ENCODE assay signal across 13 cellular contexts in the genomic region with DNA sequence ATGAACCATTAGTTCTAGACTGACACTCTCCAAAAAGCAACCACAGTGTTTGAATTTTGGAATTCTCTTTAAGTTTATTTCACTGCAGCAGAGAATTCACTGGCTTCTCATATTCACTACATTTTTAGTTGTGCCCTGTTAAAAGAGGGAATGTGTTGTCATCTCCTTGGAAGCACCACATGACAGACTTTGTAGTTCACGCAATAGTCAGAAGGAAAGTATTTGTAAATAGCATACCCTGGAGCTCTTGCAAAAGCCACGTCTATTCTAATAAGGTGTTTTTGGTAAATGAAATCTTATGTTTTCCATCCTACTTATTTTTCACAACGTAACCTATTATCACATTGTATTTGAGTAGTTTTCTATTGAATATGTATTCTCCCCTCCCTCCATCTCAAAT. TPM values are rescaled to one million over a fixed set of nuclear protein-coding genes. Genes with fewer than 3 reads are reported as not detected.
DNase-seq lines count a peak whose midpoint lies in the region; ATAC-seq and TF ChIP-seq lines count a peak whose summit lies in the region.
"Had no signal": no experiment of that assay in that cellular context is flagged by ENCODE, and none has a peak within 500 bp of the region (broad histone marks: within the 10 kb centered on the region; RNA-seq: fewer than 3 reads in every experiment).

No MANE protein-coding gene starts in this region.

- H3K27me3 ChIP-seq in gastroesophageal sphincter: no peaks in the 10 kb centered on the region
- no peaks in the 10 kb centered on the region for H3K27me3 ChIP-seq in thoracic aorta (replicated peaks; ENCODE audit: insufficient read depth)
- H3K27me3 ChIP-seq: heart right ventricle, right lobe of liver had no signal

- H3K27me3 Mint-ChIP-seq in activated naive CD4-positive, alpha-beta T cell treated with anti-CD3 and anti-CD28 coated beads for 36 hours (ENCODE audit: low read depth): no peaks in the 10 kb centered on the region
- no peaks in the 10 kb centered on the region for H3K27me3 Mint-ChIP-seq in activated T-helper 17 cell treated with anti-CD3 and anti-CD28 coated beads, Interleukin-2, amount 50 U/mL, for 72 hours

- H3K4me3 ChIP-seq in gastroesophageal sphincter (no peak overlapping the region), thoracic aorta (no peak overlapping the region)
- H3K4me3 ChIP-seq: heart right ventricle, right lobe of liver had no signal

- WGBS in gastroesophageal sphincter (ENCODE audit: low coverage in 1 of 2), 2 donors: 30 to 31% methylated on average over 2 to 3 of the region's 3 CpGs

- H3K4me1 ChIP-seq in gastroesophageal sphincter (peaks cover 0 to 74% (median 11%) of the 10 kb centered on the region in 3 donors), thoracic aorta (ENCODE audit: control insufficient read depth in 1 of 2, low read depth in 2 of 2) (peaks cover 33 to 53% of the 10 kb centered on the region in 2 donors)
- H3K4me1 ChIP-seq: right lobe of liver had no signal

- H3K27ac ChIP-seq in gastroesophageal sphincter (peak overlapping the region; percentile 73 to 80 (median 78)), thoracic aorta (peak overlapping the region; percentile 74 to 78)
- H3K27ac ChIP-seq: right lobe of liver had no signal

- H3K4me1 Mint-ChIP-seq in activated naive CD4-positive, alpha-beta T cell treated with anti-CD3 and anti-CD28 coated beads for 36 hours (ENCODE audit: low read depth): peaks cover 77% of the 10 kb centered on the region
- H3K4me1 Mint-ChIP-seq in activated T-helper 17 cell treated with anti-CD3 and anti-CD28 coated beads, Interleukin-2, amount 50 U/mL, for 72 hours: peaks cover 35% of the 10 kb centered on the region

- ATAC-seq in activated T-helper 17 cell treated with anti-CD3 and anti-CD28 coated beads, Interleukin-2, amount 50 U/mL, for 72 hours (replicated peaks): no peak
- ATAC-seq in gastroesophageal sphincter: peak; percentile 77
- no peak for ATAC-seq in thoracic aorta (ENCODE audit: insufficient number of reproducible peaks, low FRiP score, low read depth)
- no peak for ATAC-seq in GM18858 (IDR thresholded peaks at IDR 0.05; ENCODE audit: unreplicated experiment)
- ATAC-seq: heart right ventricle, right lobe of liver had no signal

- TF ChIP-seq CTCF in gastroesophageal sphincter (IDR thresholded peaks at IDR 0.05) (no peak), thoracic aorta (IDR thresholded peaks at IDR 0.05) (no peak)

- TF ChIP-seq POLR2A in gastroesophageal sphincter (IDR thresholded peaks at IDR 0.05): no peak

- CTCF ChIA-PET in activated naive CD4-positive, alpha-beta T cell treated with anti-CD3 and anti-CD28 coated beads for 36 hours (lab: Charles Lee): interaction anchor here (0.9 to 2.0 kb wide), 2 partner anchors 9 to 13 kb away, joined by 3 to 4 read pairs; no protein-coding TSS in a partner anchor

- H3K36me3 ChIP-seq in gastroesophageal sphincter (no peaks in the 10 kb centered on the region), thoracic aorta (no peaks in the 10 kb centered on the region)
- H3K36me3 ChIP-seq: heart right ventricle, right lobe of liver had no signal

- peak overlapping the region; percentile 8 for H3K27ac Mint-ChIP-seq in activated naive CD4-positive, alpha-beta T cell treated with anti-CD3 and anti-CD28 coated beads for 36 hours
- peak overlapping the region; percentile 77 for H3K27ac Mint-ChIP-seq in activated T-helper 17 cell treated with anti-CD3 and anti-CD28 coated beads, Interleukin-2, amount 50 U/mL, for 72 hours

- H3K9me3 Mint-ChIP-seq in activated naive CD4-positive, alpha-beta T cell treated with anti-CD3 and anti-CD28 coated beads for 36 hours: no peaks in the 10 kb centered on the region
- no peaks in the 10 kb centered on the region for H3K9me3 Mint-ChIP-seq in activated T-helper 17 cell treated with anti-CD3 and anti-CD28 coated beads, Interleukin-2, amount 50 U/mL, for 72 hours

- H3K9me3 ChIP-seq in gastroesophageal sphincter (no peaks in the 10 kb centered on the region), thoracic aorta (no peaks in the 10 kb centered on the region)
- H3K9me3 ChIP-seq: heart right ventricle, right lobe of liver had no signal

- no peak for DNase-seq in activated naive CD4-positive, alpha-beta T cell treated with anti-CD3 and anti-CD28 coated beads for 36 hours
- DNase-seq in activated naive CD4-positive, alpha-beta T cell treated with anti-CD3 and anti-CD28 coated beads, Interleukin-2, amount 50 U/mL, for 16 hours: no peak
- DNase-seq in thoracic aorta (ENCODE audit: low spot score): no peak
- no peak for DNase-seq in COLO829 (ENCODE audit: low spot score)
- DNase-seq in A172 (ENCODE audit: low spot score): no peak
- DNase-seq: ACHN, activated T-cell treated with anti-CD3 and anti-CD28 coated beads for 4 hours, heart right ventricle, NCI-H1694 treated with DMSO at 0.1 percent for 48 hours, right lobe of liver had no signal

- intact Hi-C loops in activated naive CD4-positive, alpha-beta T cell treated with anti-CD3 and anti-CD28 coated beads for 36 hours (cut with micrococcal nuclease): no loop called here

- TF ChIP-seq EP300 in gastroesophageal sphincter (IDR thresholded peaks at IDR 0.05): no peak

- no peaks in the 10 kb centered on the region for H3K36me3 Mint-ChIP-seq in activated naive CD4-positive, alpha-beta T cell treated with anti-CD3 and anti-CD28 coated beads for 36 hours (ENCODE audit: low read depth)
- peaks cover 10% of the 10 kb centered on the region for H3K36me3 Mint-ChIP-seq in activated T-helper 17 cell treated with anti-CD3 and anti-CD28 coated beads, Interleukin-2, amount 50 U/mL, for 72 hours (ENCODE audit: low read depth)

- H3K4me3 Mint-ChIP-seq in activated naive CD4-positive, alpha-beta T cell treated with anti-CD3 and anti-CD28 coated beads for 36 hours: no peak overlapping the region
- H3K4me3 Mint-ChIP-seq in activated T-helper 17 cell treated with anti-CD3 and anti-CD28 coated beads, Interleukin-2, amount 50 U/mL, for 72 hours: peak overlapping the region; percentile 86

RNA-seq across cellular contexts. Expression of gene DOCK11, which starts 25.8 kb away (rescaled TPM):
- total RNA-seq in activated naive CD4-positive, alpha-beta T cell treated with anti-CD3 and anti-CD28 coated beads for 36 hours: 10 to 100 TPM; 32.8 to 34.8 TPM
- 10 to 100 TPM; 45.5 to 50.6 TPM for total RNA-seq in activated T-helper 17 cell treated with anti-CD3 and anti-CD28 coated beads, Interleukin-2, amount 50 U/mL, for 72 hours
- total RNA-seq in gastroesophageal sphincter (100 to 1,000 TPM in 1 of 4 donors, 10 to 100 TPM in 3; 61.9 to 139 (median 80.1) TPM), thoracic aorta (10 to 100 TPM; 30.6 to 45.8 TPM)
- 26.5 and 32.7 TPM in 2 replicates for total RNA-seq in A172 (2014; rRNA removed; shearing (Covaris generic))
